In the genomic region with DNA sequence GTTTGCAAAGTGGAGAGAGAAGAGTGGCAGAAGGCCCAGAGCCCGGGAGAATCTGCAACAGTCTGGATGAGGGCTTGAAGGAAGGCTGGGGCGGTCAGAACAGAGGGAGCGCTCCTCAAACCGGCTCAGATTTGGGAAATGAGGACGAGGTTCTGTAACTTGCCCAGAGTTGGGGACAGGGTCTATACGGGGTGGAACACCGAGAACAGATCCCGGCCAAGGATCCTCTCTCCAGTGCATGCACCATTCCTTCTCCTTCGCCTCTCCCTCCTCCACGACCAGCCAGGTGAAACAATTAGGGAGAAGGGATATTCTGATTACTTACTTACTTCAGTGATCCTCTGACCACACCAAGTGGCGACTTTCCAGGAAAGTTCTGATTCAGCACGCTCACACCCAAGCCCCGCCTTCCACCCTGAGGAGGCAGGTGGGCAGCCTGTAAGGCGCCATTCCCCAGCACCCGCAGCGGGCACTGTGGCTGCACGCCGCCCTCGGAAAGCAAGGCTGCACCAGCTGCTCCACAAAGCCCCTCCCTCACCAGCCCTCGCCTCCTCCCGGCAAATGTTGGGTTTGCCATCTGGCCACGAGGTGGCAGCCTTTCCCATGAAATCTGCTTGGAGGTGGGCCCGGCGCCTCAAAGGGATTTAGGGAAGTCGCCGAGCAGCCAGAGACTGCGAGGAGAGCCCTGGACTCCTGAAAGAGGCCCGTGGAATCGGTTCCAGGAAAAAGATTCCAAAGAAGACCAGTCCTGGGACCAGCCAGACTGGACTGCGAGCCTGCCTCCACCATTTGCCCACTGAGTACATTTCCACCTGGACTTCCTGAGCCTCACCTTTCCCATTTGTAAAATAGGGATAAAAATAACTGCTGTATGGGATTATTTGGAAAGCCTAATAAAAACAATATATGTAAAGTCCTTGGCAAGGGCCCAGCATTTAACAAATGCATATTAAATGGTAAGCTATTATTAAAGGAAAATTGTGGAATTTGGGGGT, we compare ENCODE assay signal across 8 cellular contexts.
DNase-seq lines count a peak whose midpoint lies in the region; ATAC-seq and TF ChIP-seq lines count a peak whose summit lies in the region.

No MANE protein-coding gene starts in this region.

- DNase-seq in AG08395 (ENCODE audit: low spot score) (peak; percentile 85), NCI-H2171 (lab: John Stamatoyannopoulos, UW) (peak; percentile 76), islet precursor cell (peak; percentile 98)
- DNase-seq in central memory CD4-positive, alpha-beta T cell: peak; percentile 62
- peak; percentile 68 for DNase-seq in stimulated activated CD4-positive, alpha-beta T cell treated with anti-CD3 and anti-CD28 coated beads, Interleukin-12 subunit alpha, Interleukin-12 subunit beta, amount 100 ng/mL, for 4 hours

- peak overlapping the region; percentile 54 for H3K4me3 ChIP-seq in WI38 (ENCODE audit: low read depth, low read length)

- TF ChIP-seq CTCF in WI38 (IDR thresholded peaks at IDR 0.05; ENCODE audit: low read depth, low read length): peak; percentile 81

- ATAC-seq in GM18870 (IDR thresholded peaks at IDR 0.05; ENCODE audit: unreplicated experiment): peak; percentile 74
- ATAC-seq in HG03135 (IDR thresholded peaks at IDR 0.05; ENCODE audit: unreplicated experiment): peak; percentile 80

Comparison
In these comparisons a context has a peak if more than half of its experiments do, and no peak if none do; other contexts are left out.
1. Peak in every context shown above with its lines: DNase-seq, ATAC-seq and H3K4me3 ChIP-seq.